ENCODE assay signal across 8 cellular contexts in the genomic region with DNA sequence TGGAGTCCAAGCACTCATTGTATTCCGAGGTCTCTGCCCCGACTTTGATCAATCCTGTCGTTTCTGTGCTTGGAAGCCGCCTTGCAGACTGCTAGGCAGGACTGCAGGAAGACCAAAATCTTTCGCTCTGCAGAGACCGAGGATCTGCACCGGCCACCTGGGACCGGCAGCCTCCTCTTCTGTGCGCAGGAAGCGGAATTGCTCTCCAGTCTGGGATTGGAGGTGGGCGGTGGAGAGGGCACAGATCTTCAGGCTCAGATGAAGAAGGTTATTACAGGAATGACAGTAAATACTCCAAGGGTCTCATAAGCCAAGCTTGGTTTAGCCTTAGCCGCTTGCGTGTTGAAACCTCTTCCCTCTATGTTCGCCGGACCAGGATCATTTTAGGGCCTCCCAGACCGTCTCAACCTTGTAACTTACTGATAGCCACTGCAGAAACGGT. TPM values are rescaled to one million over a fixed set of nuclear protein-coding genes. Genes with fewer than 3 reads are reported as not detected.
DNase-seq lines count a peak whose midpoint lies in the region; ATAC-seq, FAIRE-seq and TF ChIP-seq lines count a peak whose summit lies in the region.

No MANE protein-coding gene starts in this region.

- peaks cover 58% of the 10 kb centered on the region for H3K36me3 Mint-ChIP-seq in CD4-positive, alpha-beta T cell (ENCODE audit: low read depth)
- H3K36me3 Mint-ChIP-seq in T-helper 17 cell (ENCODE audit: low read depth): peaks cover 6% of the 10 kb centered on the region

- peaks cover 6% of the 10 kb centered on the region for H3K79me1 ChIP-seq in H1 (ENCODE audit: low read depth, low read length)

- H2BK120ac ChIP-seq in H1 (replicated peaks; ENCODE audit: low read depth, low read length): no peak overlapping the region

- peaks cover 21% of the 10 kb centered on the region for H3K27me3 Mint-ChIP-seq in CD4-positive, alpha-beta T cell
- peaks cover 22% of the 10 kb centered on the region for H3K27me3 Mint-ChIP-seq in T-helper 17 cell

- no peak overlapping the region for H2BK15ac ChIP-seq in H1 (ENCODE audit: low read length)

- H3K23me2 ChIP-seq in H1 (ENCODE audit: low read depth, low read length): peaks cover 11% of the 10 kb centered on the region

- H3K4me1 Mint-ChIP-seq in CD4-positive, alpha-beta T cell (ENCODE audit: low read depth): peaks cover 48% of the 10 kb centered on the region
- H3K4me1 Mint-ChIP-seq in T-helper 17 cell: peaks cover 27% of the 10 kb centered on the region

- H3K27ac Mint-ChIP-seq in CD4-positive, alpha-beta T cell: peak overlapping the region; percentile 82
- H3K27ac Mint-ChIP-seq in T-helper 17 cell: peak overlapping the region; percentile 34

- H4K5ac ChIP-seq in H1 (ENCODE audit: insufficient read length, low read depth, low read length): no peak overlapping the region

- CTCF ChIA-PET in CD4-positive, alpha-beta T cell (lab: Charles Lee): interaction anchor here (1.1 kb wide), 1 partner anchor 514 kb away, joined by 3 read pairs; no protein-coding TSS in a partner anchor
- CTCF ChIA-PET in H1 (lab: Charles Lee; ENCODE audit: partially characterized antibody): interaction anchor here (1.3 to 3.7 kb wide), 2 partner anchors 15 to 154 kb away, joined by 5 to 19 read pairs; no protein-coding TSS in a partner anchor

- H3K18ac ChIP-seq in H1 (ENCODE audit: extremely low read depth, low read length): no peak overlapping the region

- H3K9me3 Mint-ChIP-seq in CD4-positive, alpha-beta T cell: no peaks in the 10 kb centered on the region

- H3K4me1 ChIP-seq in H1 (replicated peaks in 1 of 4; ENCODE audit: control insufficient read depth in 3 of 4, insufficient read depth in 4 of 4, low read length in 3 of 4) (peaks cover 0 to 4% (median 1%) of the 10 kb centered on the region in 4 experiments; a peak in 3 of 7 replicates), mesodermal cell (ENCODE audit: control insufficient read depth, insufficient read depth, low read length, poor library complexity, severe bottlenecking) (peaks cover 11% of the 10 kb centered on the region), upper lobe of left lung (peaks cover 10 to 29% (median 15%) of the 10 kb centered on the region in 4 donors)

- H3K36me3 ChIP-seq in H1 (ENCODE audit: control insufficient read depth in 2 of 4, insufficient read depth in 4 of 4, low read length in 3 of 4) (peaks cover 0 to 12% (median 10%) of the 10 kb centered on the region in 4 experiments; a peak in 6 of 8 replicates), mesodermal cell (ENCODE audit: control insufficient read depth, insufficient read depth, low read length) (peaks cover 27% of the 10 kb centered on the region), upper lobe of left lung (peaks cover 0 to 22% (median 3%) of the 10 kb centered on the region in 4 donors)

- H3K56ac ChIP-seq in H1 (replicated peaks; ENCODE audit: insufficient read length, low read depth, low read length): no peak overlapping the region

- 17% methylated on average over 17 of the region's 17 CpGs; no CpG with 5 or more reads in 1 of the 2 experiments for WGBS in H1 (ENCODE audit: extremely low coverage in 1 of 2, insufficient coverage in 1 of 2, insufficient read length in 1 of 2, insufficient replicate concordance in 2 of 2, low coverage in 1 of 2, low lambda C conversion rate in 2 of 2, missing lambda C conversion rate in 1 of 2), 2 experiments
- 13 to 15% methylated on average over 15 to 17 of the region's 17 CpGs for WGBS in mesodermal cell (ENCODE audit: insufficient coverage in 2 of 2), 2 experiments
- WGBS in upper lobe of left lung, 2 donors: 18 to 20% methylated on average over 11 to 17 of the region's 17 CpGs

- no peak overlapping the region for H2BK20ac ChIP-seq in H1 (ENCODE audit: low read length)

- POLR2A ChIA-PET in CD4-positive, alpha-beta T cell (lab: Charles Lee): interaction anchor here (1.1 to 3.1 kb wide), 4 partner anchors 20 to 94 kb away, joined by 5 to 19 read pairs (median 12); a partner anchor contains a TSS
- POLR2A ChIA-PET in H1 (lab: Charles Lee; ENCODE audit: partially characterized antibody): no interaction called here

- no peak overlapping the region for H2AK5ac ChIP-seq in H1 (ENCODE audit: low read depth, low read length)

- no peak overlapping the region for H4K91ac ChIP-seq in H1 (replicated peaks; ENCODE audit: insufficient read length, low read length)

- peaks cover 2 to 7% of the 10 kb centered on the region in 2 experiments for H4K20me1 ChIP-seq in H1 (replicated peaks in 1 of 2; ENCODE audit: control insufficient read depth in 1 of 2, insufficient read depth in 2 of 2, low read length in 2 of 2)

- H3K9ac ChIP-seq in H1 (replicated peaks in 1 of 4; ENCODE audit: extremely low read depth in 1 of 4, low read depth in 3 of 4, low read length in 3 of 4): peak overlapping the region; percentile 78 to 87 (median 83)

- FAIRE-seq in H1 (lab: Jason Lieb, UNC): no peak

- no peak overlapping the region for H3K27ac ChIP-seq in CD4-positive, alpha-beta T cell (ENCODE audit: low read depth, low read length)
- H3K27ac ChIP-seq in H1 (ENCODE audit: low read depth, low read length) (no peak overlapping the region), mesodermal cell (ENCODE audit: low read depth, low read length, severe bottlenecking) (peak overlapping the region; percentile 31), upper lobe of left lung (peak overlapping the region in 2 of 4 donors; percentile 82 to 88)

- H3K23ac ChIP-seq in H1 (ENCODE audit: insufficient read length): no peak overlapping the region

- H2BK12ac ChIP-seq in H1 (ENCODE audit: low read depth, low read length): no peak overlapping the region

- TF ChIP-seq POLR2A in H1 (IDR thresholded peaks at IDR 0.05; ENCODE audit: control extremely low read depth in 1 of 2, low read depth in 2 of 2, low read length in 2 of 2) (no peak), upper lobe of left lung (IDR thresholded peaks at IDR 0.05) (no peak)

- no peak overlapping the region for H3K4ac ChIP-seq in H1 (replicated peaks; ENCODE audit: insufficient read length, low read depth, low read length)

- H2BK5ac ChIP-seq in H1 (ENCODE audit: low read depth, low read length): no peak overlapping the region

- intact Hi-C loops in CD4-positive, alpha-beta T cell (cut with DNase I, micrococcal nuclease): loop anchor here (1.0 to 10.0 kb wide), 6 partner anchors 18 to 874 kb away; a partner anchor contains a TSS

- H3K79me2 ChIP-seq in H1 (ENCODE audit: control insufficient read depth in 1 of 2, insufficient read depth in 2 of 2, low read length in 2 of 2): peaks cover 0 to 32% of the 10 kb centered on the region in 2 experiments; a peak in 3 of 4 replicates

- no peak for TF ChIP-seq RAD21 in H1 (IDR thresholded peaks at IDR 0.05 in 1 of 2, conservative IDR thresholded peaks at IDR 0.05 in 1 of 2; ENCODE audit: low read depth in 2 of 2, low read length in 2 of 2)

- peak in 1 of 10 experiments; percentile 3 for DNase-seq in CD4-positive, alpha-beta T cell
- DNase-seq in HS-27A (ENCODE audit: low read depth) (peak; percentile 14), T-helper 17 cell (peak in 1 of 3 donors; percentile 9), H1 (ENCODE audit: low read depth in 1 of 2, low spot score in 2 of 2) (peak in 1 of 2 experiments; percentile 52), upper lobe of left lung (peak; percentile 22 to 36), NCI-H774 (lab: John Stamatoyannopoulos, UW) (no peak)

- no peak for ATAC-seq in CD4-positive, alpha-beta T cell (ENCODE audit: poor library complexity)
- no peak for ATAC-seq in T-helper 17 cell
- ATAC-seq in upper lobe of left lung (ENCODE audit: low FRiP score in 2 of 2): peak in 1 of 2 donors; percentile 18
- ATAC-seq in GM19035 (IDR thresholded peaks at IDR 0.05; ENCODE audit: unreplicated experiment): no peak

- TF ChIP-seq CTCF in CD4-positive, alpha-beta T cell (IDR thresholded peaks at IDR 0.05): no peak
- TF ChIP-seq CTCF in H1 (IDR thresholded peaks at IDR 0.05; ENCODE audit: control extremely low read depth in 1 of 3, insufficient read depth in 1 of 3, low read depth in 1 of 3, low read length in 3 of 3) (no peak), upper lobe of left lung (IDR thresholded peaks at IDR 0.05) (no peak)

- peak overlapping the region; percentile 84 to 88 for H3K4me2 ChIP-seq in H1 (ENCODE audit: insufficient read depth in 1 of 2, low read depth in 2 of 2, low read length in 2 of 2)

- H3K4me3 ChIP-seq in H1 (ENCODE audit: extremely low read depth in 1 of 4, insufficient read depth in 2 of 4, low read depth in 3 of 4, low read length in 4 of 4): peak overlapping the region; percentile 66 to 88 (median 80)
- peak overlapping the region; percentile 85 for H3K4me3 ChIP-seq in mesodermal cell (ENCODE audit: extremely low read depth, insufficient read depth, low read length, poor library complexity, severe bottlenecking)
- peak overlapping the region; percentile 84 to 98 (median 96) for H3K4me3 ChIP-seq in upper lobe of left lung

- no peak overlapping the region for H2AFZ ChIP-seq in H1 (ENCODE audit: low read length)

- H3K9me3 ChIP-seq in CD4-positive, alpha-beta T cell (ENCODE audit: control insufficient read depth, low read length): no peaks in the 10 kb centered on the region
- H3K9me3 ChIP-seq in T-helper 17 cell (ENCODE audit: control insufficient read depth, low read length, poor library complexity, severe bottlenecking): no peaks in the 10 kb centered on the region
- no peaks in the 10 kb centered on the region for H3K9me3 ChIP-seq in H1 (ENCODE audit: insufficient read depth in 2 of 2, low read depth in 1 of 2, low read length in 1 of 2)
- no peaks in the 10 kb centered on the region for H3K9me3 ChIP-seq in mesodermal cell (ENCODE audit: control insufficient read depth, low read length)
- H3K9me3 ChIP-seq in upper lobe of left lung: no peaks in the 10 kb centered on the region

- no peak overlapping the region for H3K14ac ChIP-seq in H1 (ENCODE audit: insufficient read length)

- no peaks in the 10 kb centered on the region for H3K27me3 ChIP-seq in CD4-positive, alpha-beta T cell (ENCODE audit: control insufficient read depth, insufficient read depth, low read length)
- H3K27me3 ChIP-seq in H1 (replicated peaks in 1 of 4; ENCODE audit: control insufficient read depth in 3 of 4, extremely low read depth in 1 of 4, insufficient read depth in 3 of 4, low read length in 3 of 4) (no peaks in the 10 kb centered on the region), upper lobe of left lung (no peaks in the 10 kb centered on the region)

- TF ChIP-seq EP300 in H1 (IDR thresholded peaks at IDR 0.05; ENCODE audit: borderline replicate concordance in 1 of 2, low read depth in 2 of 2, low read length in 2 of 2): no peak
- no peak for TF ChIP-seq EP300 in upper lobe of left lung (IDR thresholded peaks at IDR 0.05)

- peak overlapping the region; percentile 92 for H3K4me3 Mint-ChIP-seq in CD4-positive, alpha-beta T cell
- peak overlapping the region; percentile 91 for H3K4me3 Mint-ChIP-seq in T-helper 17 cell

- H4K8ac ChIP-seq in H1 (ENCODE audit: extremely low read depth, insufficient read depth, low read length): no peak overlapping the region

RNA-seq across cellular contexts. Expression of a gene that starts 1.0 kb away (rescaled TPM):
- total RNA-seq in CD4-positive, alpha-beta T cell: 100 to 1,000 TPM; 123 to 135 TPM
- total RNA-seq in T-helper 17 cell: 100 to 1,000 TPM in 1 of 2 donors, 10 to 100 TPM in 1; 83.2 to 102 TPM
- 67.5 and 69.0 TPM in 2 replicates for total RNA-seq in H1 (2021; fragmentation: NEBNext Ultra II Directional; extraction: Animal tissue kit (Norgen Biotek cat#: 25700))
- polyA plus RNA-seq in H1 (2011; rRNA removed): 105 and 120 TPM in 2 replicates
- 38.2 TPM for polyA plus RNA-seq in H1 (2011; cell fraction: cytosol; rRNA removed)
- polyA plus RNA-seq in H1 (2011; cell fraction: nucleus; rRNA removed): 212 TPM
- 36.1 to 54.9 TPM (median 44.4 TPM) in 4 replicates for polyA plus RNA-seq in H1 (2012, experiment 1 of 2)
- 1.0 TPM for polyA plus RNA-seq in H1 (2012, experiment 2 of 2)
- polyA plus RNA-seq in H1 (2013, experiment 1 of 2): 56.9 TPM
- 56.2 TPM for polyA plus RNA-seq in H1 (2013, experiment 2 of 2)
- polyA minus RNA-seq in H1 (2011; rRNA and poly(A)+ RNA removed): 75.4 and 83.1 TPM in 2 replicates
- 24.9 TPM for polyA minus RNA-seq in H1 (2011; cell fraction: cytosol; rRNA and poly(A)+ RNA removed)
- 86.0 TPM for polyA minus RNA-seq in H1 (2011; cell fraction: nucleus; rRNA and poly(A)+ RNA removed)
- polyA plus RNA-seq in mesodermal cell (2013, experiment 1 of 2): 51.6 TPM
- 51.3 TPM for polyA plus RNA-seq in mesodermal cell (2013, experiment 2 of 2)
- 10 to 100 TPM; 29.6 to 76.0 (median 58.2) TPM for total RNA-seq in upper lobe of left lung

RNA-seq across cellular contexts. Expression of a gene that starts 29.2 kb away (rescaled TPM):
- total RNA-seq in CD4-positive, alpha-beta T cell: 1 to 10 TPM; 3.3 to 4.1 TPM
- 1 to 10 TPM; 4.0 to 4.1 TPM for total RNA-seq in T-helper 17 cell
- 15.9 and 16.7 TPM in 2 replicates for total RNA-seq in H1 (2021; fragmentation: NEBNext Ultra II Directional; extraction: Animal tissue kit (Norgen Biotek cat#: 25700))
- polyA plus RNA-seq in H1 (2011; rRNA removed): 2.1 and 3.3 TPM in 2 replicates
- 4.2 TPM for polyA plus RNA-seq in H1 (2011; cell fraction: cytosol; rRNA removed)
- 2.0 TPM for polyA plus RNA-seq in H1 (2011; cell fraction: nucleus; rRNA removed)
- 7.8 to 16.7 TPM (median 8.9 TPM) in 4 replicates for polyA plus RNA-seq in H1 (2012, experiment 1 of 2)
- polyA plus RNA-seq in H1 (2012, experiment 2 of 2): 1.5 TPM
- 6.4 TPM for polyA plus RNA-seq in H1 (2013, experiment 1 of 2)
- polyA plus RNA-seq in H1 (2013, experiment 2 of 2): 6.5 TPM
- polyA minus RNA-seq in H1 (2011; rRNA and poly(A)+ RNA removed): 3.1 and 3.5 TPM in 2 replicates
- polyA minus RNA-seq in H1 (2011; cell fraction: cytosol; rRNA and poly(A)+ RNA removed): 8.3 TPM
- 9.8 TPM for polyA minus RNA-seq in H1 (2011; cell fraction: nucleus; rRNA and poly(A)+ RNA removed)
- polyA plus RNA-seq in mesodermal cell (2013, experiment 1 of 2): 13.0 TPM
- 15.5 TPM for polyA plus RNA-seq in mesodermal cell (2013, experiment 2 of 2)
- total RNA-seq in upper lobe of left lung: 10 to 100 TPM in 1 of 6 donors, 1 to 10 TPM in 5; 1.6 to 12.0 (median 4.7) TPM
